ENCODE assay signal across 1 cellular context in the genomic region with DNA sequence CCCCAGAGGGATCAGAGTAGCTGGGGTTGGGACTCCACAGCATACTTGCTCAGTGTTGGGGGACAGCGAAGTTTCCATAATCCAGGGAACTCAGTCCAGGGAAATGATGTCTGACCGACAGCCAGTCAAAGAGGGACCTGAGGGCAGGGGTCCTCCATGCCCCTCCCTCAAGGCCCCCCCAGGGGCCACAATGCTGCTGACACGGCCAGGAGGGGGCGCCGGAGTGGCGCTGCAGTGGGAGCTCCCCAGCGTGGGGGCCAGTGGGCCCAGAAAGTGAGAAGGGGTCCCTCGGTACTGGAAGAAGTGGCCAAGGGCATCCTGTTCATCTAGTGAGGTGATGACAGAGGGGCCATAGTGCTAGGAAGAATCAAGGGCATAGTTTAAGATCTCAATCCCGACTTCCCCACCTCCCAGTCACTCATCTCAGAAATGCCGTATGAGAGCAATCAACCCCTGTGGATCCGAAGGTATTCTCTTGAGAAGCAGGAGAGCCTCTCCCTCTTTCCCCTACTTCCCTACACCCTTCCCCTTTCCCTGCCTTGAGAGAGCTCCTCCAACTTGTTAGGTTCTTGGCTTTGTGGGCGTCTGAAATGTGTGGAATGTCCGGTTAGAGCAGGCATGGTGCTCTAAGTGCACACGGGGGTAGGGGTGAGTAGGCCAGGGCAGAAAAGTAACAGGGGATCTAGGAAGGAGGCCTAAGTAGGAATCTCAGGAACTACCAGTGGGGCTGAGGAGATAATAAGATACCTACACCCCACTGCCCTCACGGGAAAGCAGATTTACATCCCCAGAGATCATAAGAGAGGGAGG.
TF ChIP-seq lines count a peak whose summit lies in the region.

No MANE protein-coding gene starts in this region.

TF ChIP-seq in SK-N-SH, 30 proteins besides CTCF, POLR2A, EP300 and RAD21:
- no peak for TF ChIP-seq ELF1 (IDR thresholded peaks at IDR 0.05)
- TF ChIP-seq FOXM1 (IDR thresholded peaks at IDR 0.05; ENCODE audit: low read depth), result no peak
- TF ChIP-seq RXRA (IDR thresholded peaks at IDR 0.05; ENCODE audit: borderline replicate concordance, low read depth), result no peak
- TF ChIP-seq GATA2 (CRISPR knock-in tag; IDR thresholded peaks at IDR 0.05), result no peak
- no peak for TF ChIP-seq TEAD4 (IDR thresholded peaks at IDR 0.05; ENCODE audit: borderline replicate concordance, insufficient read depth)
- no peak for TF ChIP-seq FOXJ3 (CRISPR knock-in tag; IDR thresholded peaks at IDR 0.05)
- TF ChIP-seq GABPA (IDR thresholded peaks at IDR 0.05; ENCODE audit: low read depth), result no peak
- TF ChIP-seq YY1 (IDR thresholded peaks at IDR 0.05; ENCODE audit: low read depth), result no peak
- no peak for TF ChIP-seq TCF12 (IDR thresholded peaks at IDR 0.05)
- no peak for TF ChIP-seq MAX (IDR thresholded peaks at IDR 0.05; ENCODE audit: low read depth)
- TF ChIP-seq, protein P1, sequence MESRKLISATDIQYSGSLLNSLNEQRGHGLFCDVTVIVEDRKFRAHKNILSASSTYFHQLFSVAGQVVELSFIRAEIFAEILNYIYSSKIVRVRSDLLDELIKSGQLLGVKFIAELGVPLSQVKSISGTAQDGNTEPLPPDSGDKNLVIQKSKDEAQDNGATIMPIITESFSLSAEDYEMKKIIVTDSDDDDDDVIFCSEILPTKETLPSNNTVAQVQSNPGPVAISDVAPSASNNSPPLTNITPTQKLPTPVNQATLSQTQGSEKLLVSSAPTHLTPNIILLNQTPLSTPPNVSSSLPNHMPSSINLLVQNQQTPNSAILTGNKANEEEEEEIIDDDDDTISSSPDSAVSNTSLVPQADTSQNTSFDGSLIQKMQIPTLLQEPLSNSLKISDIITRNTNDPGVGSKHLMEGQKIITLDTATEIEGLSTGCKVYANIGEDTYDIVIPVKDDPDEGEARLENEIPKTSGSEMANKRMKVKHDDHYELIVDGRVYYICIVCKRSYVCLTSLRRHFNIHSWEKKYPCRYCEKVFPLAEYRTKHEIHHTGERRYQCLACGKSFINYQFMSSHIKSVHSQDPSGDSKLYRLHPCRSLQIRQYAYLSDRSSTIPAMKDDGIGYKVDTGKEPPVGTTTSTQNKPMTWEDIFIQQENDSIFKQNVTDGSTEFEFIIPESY (IDR thresholded peaks at IDR 0.05; ENCODE audit: borderline replicate concordance, low read depth), result no peak
- no peak for TF ChIP-seq JUND (IDR thresholded peaks at IDR 0.05)
